ENCODE assay signal across 24 cellular contexts in the genomic region with DNA sequence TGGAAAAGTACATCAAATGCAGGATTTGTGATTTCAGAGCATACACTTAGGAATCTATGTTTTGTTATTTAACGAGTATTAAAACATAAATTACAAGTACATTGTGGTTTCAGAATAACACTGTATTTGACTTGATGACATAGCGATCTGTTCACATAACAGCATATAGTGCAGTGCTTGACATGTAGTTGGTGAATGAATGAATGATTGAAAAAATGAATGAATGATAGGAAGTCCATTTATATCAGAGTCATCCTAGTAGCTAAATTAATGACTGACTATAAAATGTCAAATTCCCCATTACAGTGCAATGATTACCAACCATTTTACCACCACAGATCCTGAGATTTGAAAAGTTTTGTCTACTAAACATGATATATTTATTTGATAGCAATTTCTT.
DNase-seq lines count a peak whose midpoint lies in the region; ATAC-seq, FAIRE-seq and TF ChIP-seq lines count a peak whose summit lies in the region.
"Had no signal": no experiment of that assay in that cellular context is flagged by ENCODE, and none has a peak within 500 bp of the region (broad histone marks: within the 10 kb centered on the region; RNA-seq: fewer than 3 reads in every experiment).

No MANE protein-coding gene starts in this region.

- H3K9me3 ChIP-seq in IMR-90 (ENCODE audit: control insufficient read depth, insufficient read depth, low read length) (no peaks in the 10 kb centered on the region), SJSA1 (replicated peaks) (no peaks in the 10 kb centered on the region), K562 (replicated peaks; ENCODE audit: control insufficient read depth, insufficient read depth, low read depth, low read length) (no peaks in the 10 kb centered on the region), breast epithelium (no peaks in the 10 kb centered on the region)
- H3K9me3 ChIP-seq: A549, BE2C, HAP-1 had no signal

- BruUV-seq in IMR-90 (replicated peaks; lab: Mats Ljungman, UMichigan) (no TSS peak), K562 (replicated peaks; lab: Mats Ljungman, UMichigan) (no TSS peak)

- no peak for TF ChIP-seq RAD21 in IMR-90 (IDR thresholded peaks at IDR 0.05; ENCODE audit: low read length)
- no peak for TF ChIP-seq RAD21 in K562 (CRISPR knock-in tag; conservative IDR thresholded peaks at IDR 0.05 in 1 of 2, IDR thresholded peaks at IDR 0.05 in 1 of 2)

- H2BK20ac ChIP-seq in IMR-90 (ENCODE audit: low read depth, low read length), result no peak overlapping the region

- no peak overlapping the region for H2AK9ac ChIP-seq in IMR-90 (replicated peaks; ENCODE audit: low read depth, low read length, poor library complexity)

- H3K56ac ChIP-seq in IMR-90 (ENCODE audit: extremely low read depth, insufficient read depth, low read length), result no peak overlapping the region

- no peak for TF ChIP-seq EP300 in K562 (IDR thresholded peaks at IDR 0.05; ENCODE audit: low read length)

- H3K4me3 ChIP-seq in IMR-90 (ENCODE audit: insufficient read depth, low read depth, low read length) (no peak overlapping the region), SJSA1 (no peak overlapping the region), K562 (no peak overlapping the region), foreskin fibroblast (ENCODE audit: low read depth in 1 of 2, low read length in 2 of 2) (no peak overlapping the region), breast epithelium (no peak overlapping the region)
- H3K4me3 ChIP-seq: A549; BLaER1 treated with 17β-estradiol and CSF1 and Interleukin-3, amounts not matched to agents 10 nM and 100 nM; HAP-1 had no signal

- peak overlapping the region; percentile 94; the same call in 1 of the 2 replicates for H2BK120ac ChIP-seq in IMR-90 (ENCODE audit: low read depth, low read length)

- intact Hi-C loops in IMR-90 (cut with micrococcal nuclease), result no loop called here
- intact Hi-C loops in K562 (cut with micrococcal nuclease), result no loop called here
- intact Hi-C loops in left ventricle myocardium superior (cut with micrococcal nuclease), result no loop called here
- intact Hi-C loops in breast epithelium (cut with DNase I; ENCODE audit: low total_unique reads), result no loop called here

- H3K27ac ChIP-seq in IMR-90 (ENCODE audit: insufficient read depth, low read length), result no peak overlapping the region
- peak overlapping the region; percentile 94 for H3K27ac ChIP-seq in SJSA1
- no peak overlapping the region for H3K27ac ChIP-seq in K562 (ENCODE audit: extremely low read depth, low read depth, low read length)
- H3K27ac ChIP-seq in breast epithelium, result no peak overlapping the region

- H4K20me1 ChIP-seq in IMR-90 (ENCODE audit: insufficient read depth, low read length) (no peaks in the 10 kb centered on the region), K562 (replicated peaks; ENCODE audit: control insufficient read depth, insufficient read depth, low read length) (no peaks in the 10 kb centered on the region)
- H4K20me1 ChIP-seq: BLaER1 treated with 17β-estradiol and CSF1 and Interleukin-3, amounts not matched to agents 10 nM and 100 nM had no signal

- ATAC-seq in IMR-90 (ENCODE audit: low read depth) (no peak), K562 (no peak), left ventricle myocardium superior (no peak)
- ATAC-seq: A549 had no signal

- H3K23ac ChIP-seq in IMR-90 (ENCODE audit: low read depth, low read length), result no peak overlapping the region

- dilution Hi-C loops in IMR-90 (cut with HindIII; ENCODE audit: low sequenced_read_pairs, unreplicated experiment), result no loop called here

- no CpG with 5 or more reads among the region's 2 CpGs for WGBS in IMR-90 (ENCODE audit: extremely low coverage in 2 of 2, insufficient read length in 1 of 2), 2 experiments
- 86% methylated on average over 2 of the region's 2 CpGs for WGBS in K562 (ENCODE audit: insufficient coverage, low coverage, missing lambda C conversion rate)

- H3K9me1 ChIP-seq in IMR-90 (ENCODE audit: insufficient read depth, low read length), result peaks cover 9% of the 10 kb centered on the region
- H3K9me1 ChIP-seq in K562 (ENCODE audit: control insufficient read depth, insufficient read depth, low read length), result no peaks in the 10 kb centered on the region

- no peak for FAIRE-seq in K562 (lab: Jason Lieb, UNC)
- FAIRE-seq: A549, D721Med, GM12891, GM18507, H54 had no signal

- no peak overlapping the region for H4K91ac ChIP-seq in IMR-90 (ENCODE audit: insufficient read depth, low read depth, low read length)

- no peak overlapping the region for H3K4me2 ChIP-seq in IMR-90 (ENCODE audit: low read depth, low read length)
- H3K4me2 ChIP-seq in K562 (ENCODE audit: insufficient read depth, low read length), result no peak overlapping the region

- H3K9ac ChIP-seq in IMR-90 (ENCODE audit: low read depth, low read length) (no peak overlapping the region), K562 (ENCODE audit: insufficient read depth in 1 of 2, low read depth in 2 of 2, low read length in 2 of 2) (no peak overlapping the region)

- TF ChIP-seq CTCF in IMR-90 (conservative IDR thresholded peaks at IDR 0.05; ENCODE audit: low read depth, low read length) (no peak), K562 (IDR thresholded peaks at IDR 0.05 in 2 of 3, conservative IDR thresholded peaks at IDR 0.05 in 1 of 3; ENCODE audit: insufficient read depth in 2 of 3, low read depth in 1 of 3, low read length in 3 of 3) (no peak), foreskin fibroblast (IDR thresholded peaks at IDR 0.05; ENCODE audit: low read depth, low read length) (no peak), breast epithelium (IDR thresholded peaks at IDR 0.05) (no peak)

- in situ Hi-C loops in IMR-90 (cut with MboI; ENCODE audit: low sequenced_read_pairs), result no loop called here
- in situ Hi-C loops in K562 (cut with MboI), result no loop called here

- no peak overlapping the region for H2BK5ac ChIP-seq in IMR-90 (ENCODE audit: low read depth, low read length, poor library complexity, severe bottlenecking)

- H3K4ac ChIP-seq in IMR-90 (ENCODE audit: low read depth, low read length), result no peak overlapping the region

- H2AK5ac ChIP-seq in IMR-90 (ENCODE audit: low read depth, low read length), result no peak overlapping the region

- no peak overlapping the region for H3K14ac ChIP-seq in IMR-90 (replicated peaks; ENCODE audit: low read depth, low read length)

- no peak for DNase-seq in IMR-90
- DNase-seq in SJSA1 (ENCODE audit: low read depth in 1 of 2, low spot score in 2 of 2), result no peak
- DNase-seq in K562 (ENCODE audit: extremely low read depth in 1 of 4, low spot score in 3 of 4), result no peak
- DNase-seq in left ventricle myocardium superior, result no peak
- DNase-seq in foreskin fibroblast, result no peak
- no peak for DNase-seq in breast epithelium (ENCODE audit: low spot score in 2 of 2)
- DNase-seq: 8988T; ACHN; AML-193; BE2C; CD4-positive, alpha-beta T cell; CD8-positive, alpha-beta memory T cell; DMS 273 treated with DMSO at 0.1 percent for 48 hours; DMS79; EL; GDM1; GOT3 had no signal

- H3K36me3 ChIP-seq in IMR-90 (ENCODE audit: control insufficient read depth, insufficient read depth, low read length) (no peaks in the 10 kb centered on the region), SJSA1 (no peaks in the 10 kb centered on the region), K562 (ENCODE audit: control insufficient read depth, insufficient read depth, low read length) (no peaks in the 10 kb centered on the region; the same call in 2 of the 3 replicates), breast epithelium (no peaks in the 10 kb centered on the region)
- H3K36me3 ChIP-seq: BE2C; BLaER1 treated with 17β-estradiol and CSF1 and Interleukin-3, amounts not matched to agents 10 nM and 100 nM; HAP-1 had no signal

- H3K4me1 ChIP-seq in IMR-90 (ENCODE audit: control insufficient read depth, insufficient read depth, low read length), result peaks cover 14% of the 10 kb centered on the region
- H3K4me1 ChIP-seq in SJSA1 (replicated peaks), result peaks cover 25% of the 10 kb centered on the region
- peaks cover 10 to 11% of the 10 kb centered on the region in 2 experiments for H3K4me1 ChIP-seq in K562 (replicated peaks in 1 of 2; ENCODE audit: control insufficient read depth in 2 of 2, insufficient read depth in 2 of 2, low read length in 2 of 2)
- no peaks in the 10 kb centered on the region for H3K4me1 ChIP-seq in breast epithelium
- H3K4me1 ChIP-seq: BE2C, HAP-1 had no signal

- peaks cover under 1% of the 10 kb centered on the region; the same call in 1 of the 3 replicates for H3K79me2 ChIP-seq in K562 (ENCODE audit: control insufficient read depth, insufficient read depth, low read length)

- H3K27me3 ChIP-seq in IMR-90 (ENCODE audit: control insufficient read depth, insufficient read depth, low read length) (no peaks in the 10 kb centered on the region), SJSA1 (replicated peaks) (no peaks in the 10 kb centered on the region), K562 (ENCODE audit: control insufficient read depth in 2 of 2, insufficient read depth in 2 of 2, low read length in 2 of 2) (no peaks in the 10 kb centered on the region), breast epithelium (no peaks in the 10 kb centered on the region)
- H3K27me3 ChIP-seq: BE2C; BLaER1 treated with 17β-estradiol and CSF1 and Interleukin-3, amounts not matched to agents 10 nM and 100 nM had no signal

- no peak overlapping the region; the same call in 1 of the 2 replicates for H4K5ac ChIP-seq in IMR-90 (ENCODE audit: low read depth, low read length)

- POLR2A ChIA-PET in IMR-90 (lab: Charles Lee; ENCODE audit: unreplicated experiment), result no interaction called here
- POLR2A ChIA-PET in K562 (lab: Yijun Ruan, JAX), result no interaction called here

- peak overlapping the region in 1 of 2 experiments; percentile 85; a peak in 1 of 4 replicates for H4K8ac ChIP-seq in IMR-90 (ENCODE audit: low read depth in 2 of 2, low read length in 2 of 2)

- H2AFZ ChIP-seq in IMR-90 (replicated peaks; ENCODE audit: low read length, poor library complexity) (no peak overlapping the region), K562 (ENCODE audit: low read depth, low read length) (no peak overlapping the region)

- CTCF ChIA-PET in IMR-90 (lab: Yijun Ruan, JAX), result interaction anchor here (0.9 kb wide), 1 partner anchor 113 kb away, joined by 3 read pairs; no protein-coding TSS in a partner anchor
- CTCF ChIA-PET in K562 (lab: Yijun Ruan, JAX; ENCODE audit: low intra/inter-chr PET ratio), result no interaction called here

- TF ChIP-seq POLR2A in IMR-90 (IDR thresholded peaks at IDR 0.05; ENCODE audit: low read depth, low read length) (no peak), K562 (conservative IDR thresholded peaks at IDR 0.05) (no peak), breast epithelium (IDR thresholded peaks at IDR 0.05) (no peak)

- H3K79me1 ChIP-seq in IMR-90 (ENCODE audit: low read depth in 1 of 2, low read length in 2 of 2), result peaks cover 4 to 12% of the 10 kb centered on the region in 2 experiments; a peak in 3 of 4 replicates

- H2BK15ac ChIP-seq in IMR-90 (ENCODE audit: low read depth, low read length), result peak overlapping the region; percentile 39; the same call in 2 of the 3 replicates

- peak overlapping the region; percentile 93; the same call in 1 of the 2 replicates for H3K18ac ChIP-seq in IMR-90 (ENCODE audit: low read depth, low read length)

TF ChIP-seq in IMR-90, 13 proteins besides CTCF, POLR2A, EP300 and RAD21 (continues in another document):
- TF ChIP-seq BHLHE40 (IDR thresholded peaks at IDR 0.05; ENCODE audit: low read depth, low read length) (no peak), CEBPB (IDR thresholded peaks at IDR 0.05; ENCODE audit: low read depth, low read length) (no peak)

TF ChIP-seq in K562, 482 proteins besides CTCF, POLR2A, EP300 and RAD21 (continues in another document):
- TF ChIP-seq ARID2 (IDR thresholded peaks at IDR 0.05), result no peak
- TF ChIP-seq ZNF24 (IDR thresholded peaks at IDR 0.05), result peak; percentile 91
